In the genomic region with DNA sequence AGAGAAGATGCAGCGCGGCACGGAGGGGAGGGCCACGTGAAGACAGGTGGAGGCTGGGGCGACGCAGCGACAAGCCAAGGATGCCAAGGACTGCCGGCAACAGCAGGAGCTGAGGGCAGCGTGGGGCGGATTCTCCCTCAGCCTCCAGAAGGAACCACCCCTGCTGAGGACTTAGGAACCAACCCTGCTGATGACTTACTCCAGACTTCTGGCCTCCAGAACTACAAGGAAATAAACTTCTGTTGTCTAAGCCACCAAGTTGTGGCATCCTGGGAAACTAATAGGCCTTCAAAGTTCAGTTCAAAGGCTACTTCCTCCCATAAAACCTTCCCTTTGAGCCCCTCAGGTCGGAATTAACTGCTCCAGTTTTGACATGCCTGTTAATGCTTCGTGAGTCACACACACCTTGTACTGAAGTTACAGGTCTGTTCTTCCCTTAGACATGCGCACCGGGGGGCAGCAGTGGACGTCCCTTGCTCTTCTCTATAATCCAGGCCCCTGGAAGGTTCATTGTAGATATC, we compare ENCODE assay signal across 1 cellular context.
A peak's percentile ranks its signal among the peaks of the same experiment; 100 is the strongest.
TF ChIP-seq lines count a peak whose summit lies in the region.

No MANE protein-coding gene starts in this region.

TF ChIP-seq in HCT116, 20 proteins besides CTCF, POLR2A, EP300 and RAD21 (continued from another document):
- TF ChIP-seq, protein P1, sequence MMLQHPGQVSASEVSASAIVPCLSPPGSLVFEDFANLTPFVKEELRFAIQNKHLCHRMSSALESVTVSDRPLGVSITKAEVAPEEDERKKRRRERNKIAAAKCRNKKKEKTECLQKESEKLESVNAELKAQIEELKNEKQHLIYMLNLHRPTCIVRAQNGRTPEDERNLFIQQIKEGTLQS (IDR thresholded peaks at IDR 0.05), result no peak
- TF ChIP-seq JUND (IDR thresholded peaks at IDR 0.05) (peak; percentile 70), CEBPB (IDR thresholded peaks at IDR 0.05; ENCODE audit: low read depth) (peak; percentile 50; the same call in 1 of the 2 replicates), EZH2 (IDR thresholded peaks at IDR 0.05) (no peak), ZFX (IDR thresholded peaks at IDR 0.05) (no peak), YY1 (IDR thresholded peaks at IDR 0.05; ENCODE audit: extremely low read depth, insufficient replicate concordance, low read depth, low read length) (no peak), SIN3A (IDR thresholded peaks at IDR 0.05; ENCODE audit: low read depth) (peak; percentile 13; the same call in 1 of the 2 replicates)
- TF ChIP-seq, protein P2, sequence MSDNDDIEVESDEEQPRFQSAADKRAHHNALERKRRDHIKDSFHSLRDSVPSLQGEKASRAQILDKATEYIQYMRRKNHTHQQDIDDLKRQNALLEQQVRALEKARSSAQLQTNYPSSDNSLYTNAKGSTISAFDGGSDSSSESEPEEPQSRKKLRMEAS (IDR thresholded peaks at IDR 0.05), result peak; percentile 43; the same call in 1 of the 2 replicates
TF ChIP-seq in HCT116: peak in this region for 8.
